1 cellular context compared by ENCODE assay signal in the genomic region with DNA sequence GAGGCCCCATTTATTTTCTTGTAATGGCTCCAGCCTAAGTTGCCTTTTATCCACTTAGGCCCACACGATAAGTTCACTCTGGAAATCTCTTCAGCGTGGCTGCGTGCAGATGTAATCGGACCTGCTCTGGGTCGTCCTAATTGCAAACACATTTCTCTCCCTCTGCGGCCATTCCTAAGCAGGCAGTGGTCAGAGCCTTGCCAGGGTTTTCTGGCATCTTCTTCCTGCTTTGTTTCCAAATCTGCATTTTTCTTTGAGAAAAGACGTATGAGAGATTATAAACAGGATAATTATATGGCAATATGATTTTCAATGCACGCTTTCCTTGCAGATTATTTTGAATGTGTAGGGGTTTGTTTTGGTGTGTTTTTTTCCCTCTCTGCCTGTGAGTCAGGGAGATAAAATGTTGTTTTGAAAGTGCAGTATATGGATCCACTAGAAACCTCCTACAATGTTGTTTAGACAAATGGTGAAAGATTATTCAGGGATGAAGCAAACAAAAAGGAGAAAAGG.
A peak's percentile ranks its signal among the peaks of the same experiment; 100 is the strongest.
TF ChIP-seq lines count a peak whose summit lies in the region.

No MANE protein-coding gene starts in this region.

TF ChIP-seq in SK-N-SH, 30 proteins besides CTCF, POLR2A, EP300 and RAD21 (continued from another document):
- TF ChIP-seq IRF3 (IDR thresholded peaks at IDR 0.05; ENCODE audit: low read depth, low read length), result no peak
- TF ChIP-seq CHD2 (IDR thresholded peaks at IDR 0.05; ENCODE audit: low read length, partially characterized antibody), result peak; percentile 77
- peak; percentile 77; the same call in 1 of the 2 replicates for TF ChIP-seq POLR2AphosphoS5 (IDR thresholded peaks at IDR 0.05; ENCODE audit: low read depth, low read length)
- TF ChIP-seq RXRA (IDR thresholded peaks at IDR 0.05; ENCODE audit: borderline replicate concordance, low read depth), result peak; percentile 79
- peak; percentile 92 for TF ChIP-seq NFIC (IDR thresholded peaks at IDR 0.05; ENCODE audit: borderline replicate concordance)
- peak; percentile 99 for TF ChIP-seq TCF12 (IDR thresholded peaks at IDR 0.05)
- peak; percentile 69; the same call in 1 of the 2 replicates for TF ChIP-seq YY1 (IDR thresholded peaks at IDR 0.05; ENCODE audit: low read depth)
- TF ChIP-seq, protein P1, sequence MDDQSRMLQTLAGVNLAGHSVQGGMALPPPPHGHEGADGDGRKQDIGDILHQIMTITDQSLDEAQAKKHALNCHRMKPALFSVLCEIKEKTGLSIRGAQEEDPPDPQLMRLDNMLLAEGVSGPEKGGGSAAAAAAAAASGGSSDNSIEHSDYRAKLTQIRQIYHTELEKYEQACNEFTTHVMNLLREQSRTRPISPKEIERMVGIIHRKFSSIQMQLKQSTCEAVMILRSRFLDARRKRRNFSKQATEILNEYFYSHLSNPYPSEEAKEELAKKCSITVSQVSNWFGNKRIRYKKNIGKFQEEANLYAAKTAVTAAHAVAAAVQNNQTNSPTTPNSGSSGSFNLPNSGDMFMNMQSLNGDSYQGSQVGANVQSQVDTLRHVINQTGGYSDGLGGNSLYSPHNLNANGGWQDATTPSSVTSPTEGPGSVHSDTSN (IDR thresholded peaks at IDR 0.05), result peak; percentile 69
- TF ChIP-seq GABPA (IDR thresholded peaks at IDR 0.05; ENCODE audit: low read depth), result 0 out of 2 replicates have a peak, but pooled peaks have one; percentile 4
